In the genomic region with DNA sequence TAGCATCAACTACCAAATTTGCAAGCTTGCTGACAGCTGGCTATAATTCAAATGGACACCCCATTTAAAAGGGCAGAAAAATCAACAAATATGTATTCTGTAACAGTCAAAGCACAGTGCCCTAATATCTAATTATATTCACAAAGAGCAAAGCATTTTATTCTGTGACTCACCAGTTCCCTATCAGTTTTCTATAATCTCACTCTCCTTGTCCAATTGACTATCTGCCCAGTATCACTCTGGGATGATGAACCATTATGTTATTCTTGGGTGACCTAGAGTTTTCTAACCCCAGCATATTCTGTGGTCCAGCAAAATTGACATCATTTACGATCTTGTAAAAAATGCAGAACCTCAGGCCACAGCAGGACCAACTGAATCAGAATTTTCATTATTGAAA, we compare ENCODE assay signal across 23 cellular contexts.
DNase-seq lines count a peak whose midpoint lies in the region; ATAC-seq, FAIRE-seq and TF ChIP-seq lines count a peak whose summit lies in the region.
"Had no signal": no experiment of that assay in that cellular context is flagged by ENCODE, and none has a peak within 500 bp of the region (broad histone marks: within the 10 kb centered on the region; RNA-seq: fewer than 3 reads in every experiment).

No MANE protein-coding gene starts in this region.

- no peak for TF ChIP-seq RAD21 in SK-N-SH (IDR thresholded peaks at IDR 0.05; ENCODE audit: low read length)

- H3K36me3 Mint-ChIP-seq in astrocyte (ENCODE audit: low read depth, unreplicated experiment): no peaks in the 10 kb centered on the region
- H3K36me3 Mint-ChIP-seq: CD4-positive, alpha-beta memory T cell had no signal

- CTCF ChIA-PET in SK-N-SH (lab: Yijun Ruan, JAX): no interaction called here

- peaks cover 0 to 15% of the 10 kb centered on the region in 2 experiments; a peak in 1 of 4 replicates for H3K4me1 ChIP-seq in SK-N-SH (ENCODE audit: control insufficient read depth in 1 of 2, insufficient read depth in 2 of 2, low read depth in 1 of 2, low read length in 1 of 2)
- H3K4me1 ChIP-seq in astrocyte (ENCODE audit: insufficient read depth, low read length): no peaks in the 10 kb centered on the region
- H3K4me1 ChIP-seq in colonic mucosa: no peaks in the 10 kb centered on the region
- H3K4me1 ChIP-seq: A549; BE2C; BLaER1 treated with 17β-estradiol and CSF1 and Interleukin-3, amounts not matched to agents 10 nM and 100 nM had no signal

- no peak overlapping the region for H3K4me3 Mint-ChIP-seq in astrocyte (ENCODE audit: unreplicated experiment)
- H3K4me3 Mint-ChIP-seq: CD4-positive, alpha-beta memory T cell had no signal

- no peaks in the 10 kb centered on the region for H3K9me3 ChIP-seq in SK-N-SH
- no peaks in the 10 kb centered on the region for H3K9me3 ChIP-seq in astrocyte (ENCODE audit: insufficient read depth, low read depth, low read length)
- H3K9me3 ChIP-seq in colonic mucosa: no peaks in the 10 kb centered on the region
- H3K9me3 ChIP-seq: A549, BE2C had no signal

- no peaks in the 10 kb centered on the region for H3K27me3 ChIP-seq in SK-N-SH (ENCODE audit: insufficient read depth)
- H3K27me3 ChIP-seq in astrocyte (ENCODE audit: insufficient read depth, low read length): no peaks in the 10 kb centered on the region
- no peaks in the 10 kb centered on the region for H3K27me3 ChIP-seq in colonic mucosa
- H3K27me3 ChIP-seq: BE2C; BLaER1 treated with 17β-estradiol and CSF1 and Interleukin-3, amounts not matched to agents 10 nM and 100 nM had no signal

- H2AFZ ChIP-seq in SK-N-SH (ENCODE audit: low read depth) (no peak overlapping the region), astrocyte (ENCODE audit: low read depth, low read length) (no peak overlapping the region)

- H3K9me2 ChIP-seq in SK-N-SH: no peaks in the 10 kb centered on the region

- no peak for FAIRE-seq in astrocyte (lab: Jason Lieb, UNC)
- FAIRE-seq: A549, GM12892, H1 had no signal

- intact Hi-C loops in colonic mucosa (cut with DNase I): no loop called here

- POLR2A ChIA-PET in SK-N-SH (lab: Yijun Ruan, JAX): no interaction called here

- no peak overlapping the region for H3K9ac ChIP-seq in SK-N-SH
- H3K9ac ChIP-seq in astrocyte (ENCODE audit: low read length): no peak overlapping the region
- no peak overlapping the region for H3K9ac ChIP-seq in colonic mucosa (ENCODE audit: low read depth in 2 of 2, low read length in 2 of 2)
- H3K9ac ChIP-seq: BLaER1 treated with 17β-estradiol and CSF1 and Interleukin-3, amounts not matched to agents 10 nM and 100 nM had no signal

- H3K79me2 ChIP-seq in SK-N-SH (ENCODE audit: insufficient read depth) (no peaks in the 10 kb centered on the region), astrocyte (ENCODE audit: insufficient read depth, low read length) (no peaks in the 10 kb centered on the region)

- no peak overlapping the region for H3K4me3 ChIP-seq in SK-N-SH (ENCODE audit: low read depth in 2 of 2, low read length in 1 of 2)
- H3K4me3 ChIP-seq in astrocyte (ENCODE audit: insufficient read depth, low read depth, low read length): no peak overlapping the region
- H3K4me3 ChIP-seq in colonic mucosa: no peak overlapping the region
- H3K4me3 ChIP-seq: A549; BLaER1 treated with 17β-estradiol and CSF1 and Interleukin-3, amounts not matched to agents 10 nM and 100 nM had no signal

- H3K4me2 ChIP-seq in SK-N-SH: peak overlapping the region; percentile 36; the same call in 1 of the 2 replicates
- H3K4me2 ChIP-seq in astrocyte (ENCODE audit: low read length): no peak overlapping the region
- H3K4me2 ChIP-seq: A549; BLaER1 treated with 17β-estradiol and CSF1 and Interleukin-3, amounts not matched to agents 10 nM and 100 nM had no signal

- ATAC-seq in HG02678 (IDR thresholded peaks at IDR 0.05; ENCODE audit: unreplicated experiment): no peak
- ATAC-seq: A549 had no signal

- H4K20me1 ChIP-seq in SK-N-SH (ENCODE audit: insufficient read depth): no peaks in the 10 kb centered on the region
- H4K20me1 ChIP-seq in astrocyte (ENCODE audit: insufficient read depth, low read length): no peaks in the 10 kb centered on the region
- H4K20me1 ChIP-seq: BLaER1 treated with 17β-estradiol and CSF1 and Interleukin-3, amounts not matched to agents 10 nM and 100 nM had no signal

- TF ChIP-seq EP300 in SK-N-SH (IDR thresholded peaks at IDR 0.05; ENCODE audit: borderline replicate concordance in 1 of 2, low read depth in 1 of 2, low read length in 1 of 2): peak in 1 of 2 experiments; percentile 84; a peak in 2 of 4 replicates

- peak; percentile 2 for DNase-seq in GM03348 (ENCODE audit: low spot score)
- DNase-seq in SK-N-SH: no peak
- DNase-seq in astrocyte (ENCODE audit: low read depth): peak; percentile 7
- no peak for DNase-seq in cerebellum (ENCODE audit: low spot score)
- DNase-seq in colonic mucosa: no peak
- no peak for DNase-seq in NCI-H1092 treated with DMSO at 0.1 percent for 48 hours (lab: John Stamatoyannopoulos, UW)
- DNase-seq: 8988T; ACHN; AML-193; BE2C; Calu3; CD4-positive, alpha-beta memory T cell; COR-L47; DND-41; GF-D8; H7; HCEC 1CT had no signal

- TF ChIP-seq CTCF in 22Rv1 (IDR thresholded peaks at IDR 0.05) (no peak), SK-N-SH (IDR thresholded peaks at IDR 0.05) (no peak), astrocyte (IDR thresholded peaks at IDR 0.05; ENCODE audit: insufficient read depth, low read depth, low read length) (no peak), colonic mucosa (IDR thresholded peaks at IDR 0.05) (no peak)

- H3K27ac Mint-ChIP-seq in astrocyte (ENCODE audit: unreplicated experiment): no peak overlapping the region
- H3K27ac Mint-ChIP-seq: CD4-positive, alpha-beta memory T cell had no signal

- H3K4me1 Mint-ChIP-seq in astrocyte (ENCODE audit: low read depth, unreplicated experiment): no peaks in the 10 kb centered on the region
- H3K4me1 Mint-ChIP-seq: CD4-positive, alpha-beta memory T cell had no signal

- H3K36me3 ChIP-seq in SK-N-SH (replicated peaks in 1 of 2; ENCODE audit: control insufficient read depth in 1 of 2, insufficient read depth in 2 of 2, low read length in 1 of 2) (no peaks in the 10 kb centered on the region), astrocyte (ENCODE audit: insufficient read depth, low read length) (no peaks in the 10 kb centered on the region), colonic mucosa (no peaks in the 10 kb centered on the region)
- H3K36me3 ChIP-seq: BE2C; BLaER1 treated with 17β-estradiol and CSF1 and Interleukin-3, amounts not matched to agents 10 nM and 100 nM had no signal

- 0% methylated on average over 1 of the region's 1 CpG for WGBS in SK-N-SH (ENCODE audit: low lambda C conversion rate)

- peaks cover 10% of the 10 kb centered on the region for H3F3A ChIP-seq in SK-N-SH (replicated peaks; ENCODE audit: insufficient read depth)

- H3K27me3 Mint-ChIP-seq in astrocyte (ENCODE audit: low read depth, unreplicated experiment): no peaks in the 10 kb centered on the region

- H3K9me3 Mint-ChIP-seq in astrocyte (ENCODE audit: unreplicated experiment): peaks cover 3% of the 10 kb centered on the region

- H3K27ac ChIP-seq in 22Rv1: peak overlapping the region; percentile 65
- peak overlapping the region in 1 of 2 experiments; percentile 62; a peak in 2 of 4 replicates for H3K27ac ChIP-seq in SK-N-SH (ENCODE audit: low read depth in 2 of 2, low read length in 1 of 2)
- H3K27ac ChIP-seq in astrocyte (ENCODE audit: low read depth, low read length): no peak overlapping the region
- H3K27ac ChIP-seq in colonic mucosa: no peak overlapping the region
- H3K27ac ChIP-seq: A549; BLaER1 treated with 17β-estradiol and CSF1 and Interleukin-3, amounts not matched to agents 10 nM and 100 nM had no signal

TF ChIP-seq in SK-N-SH, 30 proteins besides CTCF, POLR2A, EP300 and RAD21 (continues in another document):
- TF ChIP-seq JUND (IDR thresholded peaks at IDR 0.05) (peak; percentile 88), TEAD4 (IDR thresholded peaks at IDR 0.05; ENCODE audit: borderline replicate concordance, insufficient read depth) (peak; percentile 72; the same call in 1 of the 2 replicates), RFX5 (IDR thresholded peaks at IDR 0.05; ENCODE audit: low read length) (no peak), GATA2 (CRISPR knock-in tag; IDR thresholded peaks at IDR 0.05) (no peak), MEF2A (IDR thresholded peaks at IDR 0.05; ENCODE audit: borderline replicate concordance, low read depth) (no peak), FOXJ3 (CRISPR knock-in tag; IDR thresholded peaks at IDR 0.05) (no peak), TCF12 (IDR thresholded peaks at IDR 0.05) (peak; percentile 94), YY1 (IDR thresholded peaks at IDR 0.05; ENCODE audit: low read depth) (no peak), FOXM1 (IDR thresholded peaks at IDR 0.05; ENCODE audit: low read depth) (peak; percentile 38; the same call in 1 of the 2 replicates)
- TF ChIP-seq, protein P1, sequence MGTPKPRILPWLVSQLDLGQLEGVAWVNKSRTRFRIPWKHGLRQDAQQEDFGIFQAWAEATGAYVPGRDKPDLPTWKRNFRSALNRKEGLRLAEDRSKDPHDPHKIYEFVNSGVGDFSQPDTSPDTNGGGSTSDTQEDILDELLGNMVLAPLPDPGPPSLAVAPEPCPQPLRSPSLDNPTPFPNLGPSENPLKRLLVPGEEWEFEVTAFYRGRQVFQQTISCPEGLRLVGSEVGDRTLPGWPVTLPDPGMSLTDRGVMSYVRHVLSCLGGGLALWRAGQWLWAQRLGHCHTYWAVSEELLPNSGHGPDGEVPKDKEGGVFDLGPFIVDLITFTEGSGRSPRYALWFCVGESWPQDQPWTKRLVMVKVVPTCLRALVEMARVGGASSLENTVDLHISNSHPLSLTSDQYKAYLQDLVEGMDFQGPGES (IDR thresholded peaks at IDR 0.05; ENCODE audit: low read depth, low read length): no peak
- TF ChIP-seq, protein P2, sequence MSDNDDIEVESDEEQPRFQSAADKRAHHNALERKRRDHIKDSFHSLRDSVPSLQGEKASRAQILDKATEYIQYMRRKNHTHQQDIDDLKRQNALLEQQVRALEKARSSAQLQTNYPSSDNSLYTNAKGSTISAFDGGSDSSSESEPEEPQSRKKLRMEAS (IDR thresholded peaks at IDR 0.05; ENCODE audit: low read depth): no peak
- TF ChIP-seq, protein P3, sequence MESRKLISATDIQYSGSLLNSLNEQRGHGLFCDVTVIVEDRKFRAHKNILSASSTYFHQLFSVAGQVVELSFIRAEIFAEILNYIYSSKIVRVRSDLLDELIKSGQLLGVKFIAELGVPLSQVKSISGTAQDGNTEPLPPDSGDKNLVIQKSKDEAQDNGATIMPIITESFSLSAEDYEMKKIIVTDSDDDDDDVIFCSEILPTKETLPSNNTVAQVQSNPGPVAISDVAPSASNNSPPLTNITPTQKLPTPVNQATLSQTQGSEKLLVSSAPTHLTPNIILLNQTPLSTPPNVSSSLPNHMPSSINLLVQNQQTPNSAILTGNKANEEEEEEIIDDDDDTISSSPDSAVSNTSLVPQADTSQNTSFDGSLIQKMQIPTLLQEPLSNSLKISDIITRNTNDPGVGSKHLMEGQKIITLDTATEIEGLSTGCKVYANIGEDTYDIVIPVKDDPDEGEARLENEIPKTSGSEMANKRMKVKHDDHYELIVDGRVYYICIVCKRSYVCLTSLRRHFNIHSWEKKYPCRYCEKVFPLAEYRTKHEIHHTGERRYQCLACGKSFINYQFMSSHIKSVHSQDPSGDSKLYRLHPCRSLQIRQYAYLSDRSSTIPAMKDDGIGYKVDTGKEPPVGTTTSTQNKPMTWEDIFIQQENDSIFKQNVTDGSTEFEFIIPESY (IDR thresholded peaks at IDR 0.05; ENCODE audit: borderline replicate concordance, low read depth): 0 out of 2 replicates have a peak, but pooled peaks have one; percentile 41

Comparison
In these comparisons a context has a peak if more than half of its experiments do, and no peak if none do; other contexts are left out.
1. DNase-seq: peak in GM03348 (single experiment) and astrocyte (single experiment); none in SK-N-SH (single experiment), cerebellum (single experiment), colonic mucosa (single experiment) and NCI-H1092 treated with DMSO at 0.1 percent for 48 hours (single experiment).